In genomic region chr1:115398745-115399144, GRCh38 we compare ENCODE assay signal across 24 cellular contexts.
"Had no signal": no experiment of that assay in that cellular context is flagged by ENCODE, and none has a peak within 500 bp of the region (broad histone marks: within the 10 kb centered on the region; RNA-seq: fewer than 3 reads in every experiment).

No MANE protein-coding gene starts in this region.

- H3K27me3 ChIP-seq: colonic mucosa, esophagus squamous epithelium, gastrocnemius medialis, heart right ventricle, left lung had no signal

- H3K9me3 ChIP-seq: colonic mucosa, esophagus squamous epithelium, gastrocnemius medialis, heart right ventricle, left lung, lower lobe of right lung, mucosa of descending colon had no signal

- H3K36me3 ChIP-seq: colonic mucosa, esophagus squamous epithelium, gastrocnemius medialis, heart right ventricle, left lung, lower lobe of right lung had no signal

- H3K27ac ChIP-seq: colonic mucosa, epithelial cell of prostate, esophagus squamous epithelium, gastrocnemius medialis, heart right ventricle, left lung, lower lobe of right lung had no signal

- H3K4me1 ChIP-seq: colonic mucosa, gastrocnemius medialis, left lung, lower lobe of right lung had no signal

- ATAC-seq: effector memory CD8-positive, alpha-beta T cell; esophagus mucosa; gastrocnemius medialis; left cardiac atrium; left lung; lower lobe of right lung; mucosa of descending colon had no signal

- H3K4me3 ChIP-seq: colonic mucosa, esophagus squamous epithelium, gastrocnemius medialis, heart right ventricle, left lung, lower lobe of right lung, mucosa of descending colon had no signal

- DNase-seq: colonic mucosa; cortex of kidney; effector CD8-positive, alpha-beta T cell; effector memory CD8-positive, alpha-beta T cell; endodermal cell; erythroblast; esophagus squamous epithelium; foreskin fibroblast; foreskin melanocyte; gastrocnemius medialis; glutamatergic neuron; head of caudate nucleus; heart right ventricle; hippocampal formation; left cardiac atrium; left lung; left ventricle myocardium superior; lower lobe of right lung; mesenchymal stem cell; mucosa of descending colon had no signal

- FAIRE-seq: endometrium, islet of Langerhans had no signal
